In genomic region chr1:25821112-25821476, GRCh38 we compare ENCODE assay signal across 8 cellular contexts. TPM values are rescaled to one million over a fixed set of nuclear protein-coding genes. Genes with fewer than 3 reads are reported as not detected.
DNase-seq lines count a peak whose midpoint lies in the region; TF ChIP-seq lines count a peak whose summit lies in the region.

No MANE protein-coding gene starts in this region.

- no peaks in the 10 kb centered on the region for H3K9me3 Mint-ChIP-seq in MCF 10A (ENCODE audit: unreplicated experiment)

- H3K4me3 ChIP-seq in ACC112 (ENCODE audit: low read depth, low read length), result peak overlapping the region; percentile 88
- H3K4me3 ChIP-seq in HUES6 (ENCODE audit: low read depth, low read length), result peak overlapping the region; percentile 95
- peak overlapping the region; percentile 89 to 95 for H3K4me3 ChIP-seq in mucosa of rectum (ENCODE audit: low read length in 2 of 2)

- POLR2A ChIA-PET in MCF 10A (lab: Yijun Ruan, JAX), result interaction anchor here (0.8 to 4.9 kb wide), 12 partner anchors 10 to 214 kb away, joined by 3 to 46 read pairs (median 14); partner anchors contain the start of genes PAFAH2, PAQR7 and STMN1

- H3K27me3 Mint-ChIP-seq in MCF 10A (ENCODE audit: insufficient read depth, unreplicated experiment), result no peaks in the 10 kb centered on the region

- CTCF ChIA-PET in MCF 10A (lab: Yijun Ruan, JAX), result interaction anchor here (0.6 to 1.7 kb wide), 7 partner anchors 9 to 176 kb away, joined by 3 to 10 read pairs (median 4); partner anchors contain the start of gene PAFAH2

- no peak overlapping the region for H2AFZ ChIP-seq in ACC112 (ENCODE audit: low read length, unreplicated experiment)

- peaks cover 8% of the 10 kb centered on the region for H3K36me3 Mint-ChIP-seq in MCF 10A (ENCODE audit: insufficient read depth, unreplicated experiment)

- H3K9ac ChIP-seq in HUES6 (ENCODE audit: low read length) (peak overlapping the region; percentile 86), mucosa of rectum (ENCODE audit: low read depth in 1 of 2, low read length in 2 of 2) (peak overlapping the region; percentile 84 to 94)

- DNase-seq in MCF 10A (ENCODE audit: unreplicated experiment), result no peak
- no peak for DNase-seq in medulla oblongata (ENCODE audit: extremely low spot score)
- no peak for DNase-seq in GF-D8 (lab: John Stamatoyannopoulos, UW)
- DNase-seq in anterior cingulate cortex (lab: John Stamatoyannopoulos, UW), result no peak
- no peak for DNase-seq in SW 1271 (lab: John Stamatoyannopoulos, UW)

- H3K4me3 Mint-ChIP-seq in MCF 10A (ENCODE audit: unreplicated experiment), result peak overlapping the region; percentile 79

- no peaks in the 10 kb centered on the region for H3K9me3 ChIP-seq in HUES6 (ENCODE audit: control insufficient read depth, insufficient read depth, low read depth, low read length)
- H3K9me3 ChIP-seq in mucosa of rectum (ENCODE audit: control insufficient read depth in 2 of 2, low read length in 2 of 2), result no peaks in the 10 kb centered on the region

- H3K27me3 ChIP-seq in ACC112 (ENCODE audit: insufficient read depth, low read length) (no peaks in the 10 kb centered on the region), HUES6 (ENCODE audit: control insufficient read depth, insufficient read depth, low read length) (no peaks in the 10 kb centered on the region), mucosa of rectum (ENCODE audit: control insufficient read depth in 2 of 2, insufficient read depth in 2 of 2, low read length in 2 of 2) (no peaks in the 10 kb centered on the region)

- no peak for TF ChIP-seq CTCF in MCF 10A (IDR thresholded peaks at IDR 0.05; ENCODE audit: unreplicated experiment)

- H3K4me1 ChIP-seq in ACC112 (ENCODE audit: control insufficient read depth, insufficient read depth, low read length, unreplicated experiment), result peaks cover 29% of the 10 kb centered on the region
- H3K4me1 ChIP-seq in HUES6 (ENCODE audit: control insufficient read depth, insufficient read depth, low read length), result peaks cover 25% of the 10 kb centered on the region
- peaks cover 28 to 31% of the 10 kb centered on the region in 2 donors for H3K4me1 ChIP-seq in mucosa of rectum (ENCODE audit: control insufficient read depth in 2 of 2, insufficient read depth in 2 of 2, low read length in 2 of 2)

- intact Hi-C loops in MCF 10A (cut with micrococcal nuclease), result loop anchor here (2.0 to 5.0 kb wide), 3 partner anchors 38 to 176 kb away; partner anchors contain the start of genes AUNIP and PAFAH2

- H3K79me2 ChIP-seq in ACC112 (ENCODE audit: control insufficient read depth, insufficient read depth, low read length, unreplicated experiment), result peaks cover 34% of the 10 kb centered on the region

- no peaks in the 10 kb centered on the region for H3K36me3 ChIP-seq in ACC112 (ENCODE audit: insufficient read depth, low read length)
- H3K36me3 ChIP-seq in HUES6 (ENCODE audit: control insufficient read depth, insufficient read depth, low read length), result peaks cover 12% of the 10 kb centered on the region
- peaks cover under 1 to 7% of the 10 kb centered on the region in 2 donors for H3K36me3 ChIP-seq in mucosa of rectum (ENCODE audit: control insufficient read depth in 2 of 2, insufficient read depth in 2 of 2, low read length in 2 of 2)

- no TSS peak for BruUV-seq in MCF 10A (replicated peaks; lab: Mats Ljungman, UMichigan)

- H3K27ac ChIP-seq in ACC112 (ENCODE audit: low read depth, low read length) (peak overlapping the region; percentile 6; the same call in 1 of the 2 replicates), HUES6 (ENCODE audit: low read depth, low read length) (no peak overlapping the region), mucosa of rectum (ENCODE audit: low read depth in 2 of 2, low read length in 2 of 2) (peak overlapping the region; percentile 93 to 95)

- H3K4me1 Mint-ChIP-seq in MCF 10A (ENCODE audit: insufficient read depth, unreplicated experiment), result peaks cover 33% of the 10 kb centered on the region

- H3K27ac Mint-ChIP-seq in MCF 10A (ENCODE audit: low read depth, unreplicated experiment), result peak overlapping the region; percentile 89

RNA-seq across cellular contexts. Expression of gene MTFR1L, which starts 1.3 kb away (rescaled TPM):
- total RNA-seq in MCF 10A (2022), result 39.3 and 42.2 TPM in 2 replicates

RNA-seq across cellular contexts. Expression of gene SELENON, which starts 21.1 kb away (rescaled TPM):
- 21.8 and 25.5 TPM in 2 replicates for total RNA-seq in MCF 10A (2022)

RNA-seq across cellular contexts. Expression of gene AUNIP, which starts 38.2 kb away (rescaled TPM):
- total RNA-seq in MCF 10A (2022), result 5.2 and 9.4 TPM in 2 replicates

RNA-seq across cellular contexts. Expression of gene PAQR7, which starts 54.4 kb away (rescaled TPM):
- 3.8 and 4.4 TPM in 2 replicates for total RNA-seq in MCF 10A (2022)
